ENCODE assay signal across 22 cellular contexts in genomic region chr7:77316219-77316978, GRCh38.
DNase-seq lines count a peak whose midpoint lies in the region; ATAC-seq, FAIRE-seq and TF ChIP-seq lines count a peak whose summit lies in the region.
"Had no signal": no experiment of that assay in that cellular context is flagged by ENCODE, and none has a peak within 500 bp of the region (broad histone marks: within the 10 kb centered on the region; RNA-seq: fewer than 3 reads in every experiment).

No MANE protein-coding gene starts in this region.

- no peak overlapping the region; the same call in 1 of the 2 replicates for H3K4me2 ChIP-seq in PC-3 (ENCODE audit: low read length)
- no peak overlapping the region for H3K4me2 ChIP-seq in smooth muscle cell

- TF ChIP-seq CTCF in PC-3 (conservative IDR thresholded peaks at IDR 0.05; ENCODE audit: low read depth, low read length) (no peak), fibroblast of mammary gland (conservative IDR thresholded peaks at IDR 0.05; ENCODE audit: control insufficient read depth, insufficient read depth, low read depth, low read length) (no peak), smooth muscle cell (IDR thresholded peaks at IDR 0.05; ENCODE audit: borderline replicate concordance, insufficient read depth, poor library complexity, severe bottlenecking) (no peak), D721Med (IDR thresholded peaks at IDR 0.05; ENCODE audit: insufficient read depth, missing control alignments) (no peak)

- no peaks in the 10 kb centered on the region for H3K27me3 ChIP-seq in PC-3 (ENCODE audit: low read length)
- no peaks in the 10 kb centered on the region for H3K27me3 ChIP-seq in smooth muscle cell (ENCODE audit: low read depth)
- H3K27me3 ChIP-seq: ovary, tibial artery had no signal

- DNase-seq in NCI-H146 (lab: John Stamatoyannopoulos, UW) (peak; percentile 22), NCI-H146 treated with DMSO at 0.1 percent for 48 hours (lab: John Stamatoyannopoulos, UW; ENCODE audit: unreplicated experiment) (no peak), PC-3 (peak; percentile 57), fibroblast of mammary gland (ENCODE audit: low read depth) (peak; percentile 55), NCI-H2196 (lab: John Stamatoyannopoulos, UW; ENCODE audit: unreplicated experiment) (no peak), smooth muscle cell (lab: John Stamatoyannopoulos, UW; ENCODE audit: unreplicated experiment) (no peak), NCI-H1436 (lab: John Stamatoyannopoulos, UW) (no peak), D721Med (ENCODE audit: insufficient read length, low spot score) (no peak)
- DNase-seq: activated CD4-positive, CD25-positive, alpha-beta regulatory T cell; caudate nucleus; hippocampal formation; KG1; NCI-H524 treated with DMSO at 0.1 percent for 48 hours; ovary; T-helper 1 cell; tibial artery had no signal

- ATAC-seq in PC-3 = peak; percentile 98
- ATAC-seq: stimulated activated memory B cell treated with anti-CD40 and anti-IgM and Interleukin-4, amounts not matched to agents 10 μg/mL and 1 μg/mL and 100 μg/mL, for 72 hours had no signal

- no peak for FAIRE-seq in D721Med (lab: Jason Lieb, UNC)
- FAIRE-seq: GM19239, RCC 7860 had no signal

- POLR2A ChIA-PET in PC-3 (lab: Charles Lee; ENCODE audit: unreplicated experiment) = interaction anchor here (0.5 kb wide), 1 partner anchor 19 kb away, joined by 3 read pairs; no protein-coding TSS in a partner anchor

- H4K20me1 ChIP-seq in PC-3 (ENCODE audit: low read length) (no peaks in the 10 kb centered on the region), smooth muscle cell (ENCODE audit: low read depth) (no peaks in the 10 kb centered on the region)

- no peak overlapping the region for H3K4me3 ChIP-seq in PC-3 (ENCODE audit: low read length)
- no peak overlapping the region for H3K4me3 ChIP-seq in fibroblast of mammary gland (ENCODE audit: control insufficient read depth, low read depth, low read length)
- no peak overlapping the region for H3K4me3 ChIP-seq in smooth muscle cell
- H3K4me3 ChIP-seq: ovary, skin epidermis, tibial artery had no signal

- no peaks in the 10 kb centered on the region for H3K9me2 ChIP-seq in PC-3 (replicated peaks; ENCODE audit: low read length)

- WGBS in smooth muscle cell (ENCODE audit: low lambda C conversion rate) = 45% methylated on average over 2 of the region's 2 CpGs

- intact Hi-C loops in PC-3 (cut with micrococcal nuclease) = no loop called here

- H2AFZ ChIP-seq in PC-3 (ENCODE audit: low read length) (no peak overlapping the region), smooth muscle cell (ENCODE audit: low read depth) (no peak overlapping the region)

- H3K36me3 ChIP-seq in PC-3 (ENCODE audit: low read depth, low read length) (no peaks in the 10 kb centered on the region), smooth muscle cell (ENCODE audit: low read depth) (no peaks in the 10 kb centered on the region)
- H3K36me3 ChIP-seq: ovary had no signal

- BruUV-seq in PC-3 (replicated peaks; lab: Mats Ljungman, UMichigan) = no TSS peak

- H3K9me3 ChIP-seq in PC-3 (ENCODE audit: low read length) = no peaks in the 10 kb centered on the region
- H3K9me3 ChIP-seq in smooth muscle cell (replicated peaks; ENCODE audit: low read depth) = no peaks in the 10 kb centered on the region
- H3K9me3 ChIP-seq: ovary, tibial artery had no signal

- H3K27ac ChIP-seq in PC-3 (ENCODE audit: low read length) (peak overlapping the region; percentile 67), smooth muscle cell (ENCODE audit: low read depth) (no peak overlapping the region)
- H3K27ac ChIP-seq: 22Rv1, C4-2B, ovary, skin epidermis, tibial artery had no signal

- H3K9ac ChIP-seq in PC-3 (ENCODE audit: low read length) (no peak overlapping the region; the same call in 1 of the 2 replicates), smooth muscle cell (ENCODE audit: low read depth) (no peak overlapping the region)

- H3F3A ChIP-seq in PC-3 (ENCODE audit: low read length, unreplicated experiment) (no peaks in the 10 kb centered on the region), smooth muscle cell (ENCODE audit: low read depth) (no peaks in the 10 kb centered on the region)

- peaks cover 13% of the 10 kb centered on the region for H3K4me1 ChIP-seq in PC-3 (ENCODE audit: insufficient read depth, low read length)
- H3K4me1 ChIP-seq in smooth muscle cell (ENCODE audit: low read depth) = no peaks in the 10 kb centered on the region

- CTCF ChIA-PET in PC-3 (lab: Charles Lee) = interaction anchor here (0.6 kb wide), 1 partner anchor 359 kb away, joined by 3 read pairs; no protein-coding TSS in a partner anchor

- H3K79me2 ChIP-seq in PC-3 (ENCODE audit: low read length) (no peaks in the 10 kb centered on the region), smooth muscle cell (ENCODE audit: low read depth) (no peaks in the 10 kb centered on the region)

Comparison
In these comparisons a context has a peak if more than half of its experiments do, and no peak if none do; other contexts are left out.
1. DNase-seq: peak in NCI-H146 (single experiment), PC-3 (single experiment) and fibroblast of mammary gland (single experiment); none in NCI-H146 treated with DMSO at 0.1 percent for 48 hours (single experiment), NCI-H2196 (single experiment), smooth muscle cell (single experiment), NCI-H1436 (single experiment) and D721Med (single experiment).